In the genomic region with DNA sequence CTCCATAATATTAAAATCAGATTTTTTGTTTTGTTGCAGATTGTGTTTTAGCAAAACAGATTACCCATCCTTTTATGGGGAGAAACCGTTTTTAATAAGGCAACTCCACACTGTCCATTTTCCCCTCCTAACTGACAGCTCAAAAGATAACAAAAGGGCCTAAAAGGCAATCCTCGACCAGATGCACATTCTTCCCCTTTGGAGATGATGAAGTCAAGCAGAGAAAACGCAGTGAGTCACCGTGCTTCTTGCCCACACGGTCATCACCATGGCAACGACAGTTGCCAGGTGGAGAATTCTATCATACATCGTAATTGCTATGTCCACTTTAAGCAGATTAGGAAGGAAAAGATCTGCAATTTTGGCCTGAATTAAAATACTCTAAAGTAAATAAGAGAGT, we compare ENCODE assay signal across 8 cellular contexts.
DNase-seq lines count a peak whose midpoint lies in the region; ATAC-seq and TF ChIP-seq lines count a peak whose summit lies in the region.

No MANE protein-coding gene starts in this region.

- H4K20me1 ChIP-seq in GM23248 (ENCODE audit: insufficient read depth), result no peaks in the 10 kb centered on the region

- H3K4me3 ChIP-seq in GM23248, result no peak overlapping the region
- H3K4me3 ChIP-seq in brain microvascular endothelial cell (ENCODE audit: low read depth, low read length), result no peak overlapping the region

- H3K9ac ChIP-seq in GM23248, result no peak overlapping the region

- H3K4me3 Mint-ChIP-seq in T-helper 2 cell treated with Interferon-gamma antibody and Interleukin-4, amounts not matched to agents 5 μg/mL and 100 μg/mL, for 36 hours, result no peak overlapping the region

- in situ Hi-C loops in GM23248 (cut with MboI) (no loop called here), brain microvascular endothelial cell (cut with HindIII; ENCODE audit: low pct_ligation_motif_present, low sequenced_read_pairs) (no loop called here)

- intact Hi-C loops in sciatic nerve (cut with DNase I), result no loop called here

- H3K27ac Mint-ChIP-seq in T-helper 2 cell treated with Interferon-gamma antibody and Interleukin-4, amounts not matched to agents 5 μg/mL and 100 μg/mL, for 36 hours, result no peak overlapping the region

- H3K4me1 ChIP-seq in GM23248 (ENCODE audit: insufficient read depth), result no peaks in the 10 kb centered on the region

- H3K27ac ChIP-seq in GM23248 (no peak overlapping the region), brain microvascular endothelial cell (no peak overlapping the region)

- DNase-seq in GM23248, result peak; percentile 48
- DNase-seq in NCI-H2196 (lab: John Stamatoyannopoulos, UW; ENCODE audit: unreplicated experiment), result peak; percentile 93
- DNase-seq in brain microvascular endothelial cell, result peak; percentile 92
- peak; percentile 87 for DNase-seq in non-pigmented ciliary epithelial cell (ENCODE audit: low read depth)
- no peak for DNase-seq in sciatic nerve (ENCODE audit: low spot score)
- no peak for DNase-seq in T-helper 2 cell treated with Interferon-gamma antibody and Interleukin-4, amounts not matched to agents 5 μg/mL and 100 μg/mL, for 36 hours (ENCODE audit: low spot score)

- H3K9me3 Mint-ChIP-seq in T-helper 2 cell treated with Interferon-gamma antibody and Interleukin-4, amounts not matched to agents 5 μg/mL and 100 μg/mL, for 36 hours, result no peaks in the 10 kb centered on the region

- H3K79me2 ChIP-seq in GM23248 (ENCODE audit: insufficient read depth), result no peaks in the 10 kb centered on the region

- H3K9me2 ChIP-seq in GM23248 (ENCODE audit: insufficient read depth), result no peaks in the 10 kb centered on the region

- H3F3A ChIP-seq in GM23248 (ENCODE audit: insufficient read depth), result no peaks in the 10 kb centered on the region

- no peak for ATAC-seq in sciatic nerve
- ATAC-seq in GM19035 (IDR thresholded peaks at IDR 0.05; ENCODE audit: unreplicated experiment), result no peak
- ATAC-seq in HG03520 (IDR thresholded peaks at IDR 0.05; ENCODE audit: unreplicated experiment), result no peak

- H3K27me3 Mint-ChIP-seq in T-helper 2 cell treated with Interferon-gamma antibody and Interleukin-4, amounts not matched to agents 5 μg/mL and 100 μg/mL, for 36 hours (ENCODE audit: low read depth), result peaks cover 5% of the 10 kb centered on the region

- WGBS in GM23248 (ENCODE audit: low coverage in 1 of 2, low lambda C conversion rate in 2 of 2, missing lambda C conversion rate in 2 of 2), 2 experiments, result 4 to 6% methylated on average over 7 of the region's 7 CpGs

- H3K36me3 ChIP-seq in GM23248 (ENCODE audit: low read depth) (no peaks in the 10 kb centered on the region), brain microvascular endothelial cell (replicated peaks) (no peaks in the 10 kb centered on the region)

- no peak for TF ChIP-seq CTCF in brain microvascular endothelial cell (IDR thresholded peaks at IDR 0.05; ENCODE audit: low read depth, low read length, missing control alignments)

- H3K9me3 ChIP-seq in GM23248 (ENCODE audit: low read depth), result no peaks in the 10 kb centered on the region

- no peaks in the 10 kb centered on the region for H3K4me1 Mint-ChIP-seq in T-helper 2 cell treated with Interferon-gamma antibody and Interleukin-4, amounts not matched to agents 5 μg/mL and 100 μg/mL, for 36 hours (ENCODE audit: low read depth)

- H3K27me3 ChIP-seq in GM23248 (replicated peaks; ENCODE audit: insufficient read depth) (no peaks in the 10 kb centered on the region), brain microvascular endothelial cell (replicated peaks) (no peaks in the 10 kb centered on the region)

- no peaks in the 10 kb centered on the region for H3K36me3 Mint-ChIP-seq in T-helper 2 cell treated with Interferon-gamma antibody and Interleukin-4, amounts not matched to agents 5 μg/mL and 100 μg/mL, for 36 hours (ENCODE audit: low read depth)

- no peak overlapping the region for H2AFZ ChIP-seq in GM23248

- H3K4me2 ChIP-seq in GM23248 (ENCODE audit: unreplicated experiment), result no peak overlapping the region

Comparison
In these comparisons a context has a peak if more than half of its experiments do, and no peak if none do; other contexts are left out.
1. DNase-seq: peak in GM23248 (single experiment), NCI-H2196 (single experiment), brain microvascular endothelial cell (single experiment) and non-pigmented ciliary epithelial cell (single experiment); none in sciatic nerve (single experiment) and T-helper 2 cell treated with Interferon-gamma antibody and Interleukin-4, amounts not matched to agents 5 μg/mL and 100 μg/mL, for 36 hours (single experiment).